ENCODE assay signal across 8 cellular contexts in the genomic region with DNA sequence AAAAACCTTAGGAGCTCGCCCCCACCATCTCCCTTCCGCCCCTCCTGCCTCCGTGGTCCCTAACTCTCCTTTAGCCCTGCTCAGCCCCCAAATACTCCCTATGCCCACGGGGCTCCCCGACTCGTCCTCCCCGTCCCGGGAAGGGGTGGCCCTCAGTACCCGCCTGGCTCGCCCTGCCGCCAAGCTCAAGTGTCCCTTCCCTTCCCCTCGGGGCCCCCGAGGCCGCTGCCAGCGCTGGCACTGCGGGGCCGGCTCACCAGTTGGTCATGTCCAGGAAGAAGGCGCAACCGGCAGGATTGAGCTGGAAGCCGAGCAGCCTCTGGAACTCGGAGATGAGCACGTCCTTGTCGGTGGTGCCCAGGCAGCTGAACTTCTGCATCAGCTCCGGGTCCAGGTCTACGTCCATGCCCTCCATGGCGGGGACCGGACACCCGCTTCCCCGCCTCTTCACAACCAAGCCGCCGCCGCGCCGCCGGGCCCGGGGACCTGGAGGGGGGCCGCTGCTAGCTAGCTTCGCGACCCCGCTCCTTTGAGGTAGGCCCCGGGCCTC. TPM values are rescaled to one million over a fixed set of nuclear protein-coding genes. Genes with fewer than 3 reads are reported as not detected.
DNase-seq lines count a peak whose midpoint lies in the region; ATAC-seq, FAIRE-seq and TF ChIP-seq lines count a peak whose summit lies in the region.

No MANE protein-coding gene starts in this region.

- peak overlapping the region; percentile 89 to 98 (median 94) for H3K27ac ChIP-seq in gastroesophageal sphincter
- peak overlapping the region; percentile 66 to 87 for H3K27ac ChIP-seq in ovary

- ATAC-seq in HG03280 (IDR thresholded peaks at IDR 0.05; ENCODE audit: unreplicated experiment) (peak; percentile 26), activated B cell treated with CpG ODN at 0.5 μM for 24 hours (ENCODE audit: low read depth) (peak; percentile 6), gastroesophageal sphincter (peak; percentile 63)

- DNase-seq in BJ (ENCODE audit: low read depth) (no peak), GM19239 (ENCODE audit: insufficient read length, low spot score) (peak; percentile 19), activated B cell treated with CpG ODN at 0.5 μM for 24 hours (no peak), ovary (peak in 1 of 5 donors; percentile 51), GM20000 (ENCODE audit: low spot score) (no peak), OCI-M2 (lab: John Stamatoyannopoulos, UW; ENCODE audit: unreplicated experiment) (no peak)

- H3K36me3 ChIP-seq in BJ (ENCODE audit: control insufficient read depth, insufficient read depth, low read length) = no peaks in the 10 kb centered on the region
- H3K36me3 ChIP-seq in gastroesophageal sphincter = no peaks in the 10 kb centered on the region
- no peaks in the 10 kb centered on the region for H3K36me3 ChIP-seq in ovary

- peak overlapping the region; percentile 99 for H3K27ac Mint-ChIP-seq in activated B cell treated with CpG ODN at 0.5 μM for 24 hours

- no peak for TF ChIP-seq EP300 in gastroesophageal sphincter (IDR thresholded peaks at IDR 0.05)
- TF ChIP-seq EP300 in ovary (IDR thresholded peaks at IDR 0.05) = no peak

- no peaks in the 10 kb centered on the region for H3K27me3 ChIP-seq in BJ (ENCODE audit: control insufficient read depth, insufficient read depth, low read length)
- H3K27me3 ChIP-seq in gastroesophageal sphincter = no peaks in the 10 kb centered on the region
- H3K27me3 ChIP-seq in ovary = no peaks in the 10 kb centered on the region

- TF ChIP-seq CTCF in BJ (IDR thresholded peaks at IDR 0.05; ENCODE audit: insufficient read depth, low read depth, low read length) (no peak), activated B cell treated with CpG ODN at 0.5 μM for 24 hours (IDR thresholded peaks at IDR 0.05) (no peak), gastroesophageal sphincter (IDR thresholded peaks at IDR 0.05) (no peak), ovary (IDR thresholded peaks at IDR 0.05) (no peak), GM20000 (IDR thresholded peaks at IDR 0.05; ENCODE audit: extremely low read depth, missing control alignments) (no peak)

- H3K4me3 ChIP-seq in BJ (ENCODE audit: low read depth, low read length) = peak overlapping the region; percentile 68
- peak overlapping the region; percentile 75 to 80 for H3K4me3 ChIP-seq in gastroesophageal sphincter
- peak overlapping the region; percentile 68 for H3K4me3 ChIP-seq in ovary

- H3K36me3 Mint-ChIP-seq in activated B cell treated with CpG ODN at 0.5 μM for 24 hours (ENCODE audit: low read depth) = peaks cover 16% of the 10 kb centered on the region

- H3K27me3 Mint-ChIP-seq in activated B cell treated with CpG ODN at 0.5 μM for 24 hours = no peaks in the 10 kb centered on the region

- CTCF ChIA-PET in BJ (lab: Yijun Ruan, JAX) (interaction anchor here (0.6 kb wide), 1 partner anchor 20 kb away, joined by 4 read pairs; no protein-coding TSS in a partner anchor), activated B cell treated with CpG ODN at 0.5 μM for 24 hours (lab: Charles Lee) (interaction anchor here (0.9 to 1.6 kb wide), 3 partner anchors 22 to 58 kb away, joined by 3 to 4 read pairs (median 4); no protein-coding TSS in a partner anchor)

- WGBS in gastroesophageal sphincter (ENCODE audit: low coverage in 1 of 2), 2 donors = 2% methylated on average over 9 of the region's 41 CpGs; no CpG with 5 or more reads in 1 of the 2 donors
- WGBS in ovary, 3 donors = 0 to 1% (median 0%) methylated on average over 34 to 41 of the region's 41 CpGs

- H3K9me3 Mint-ChIP-seq in activated B cell treated with CpG ODN at 0.5 μM for 24 hours = no peaks in the 10 kb centered on the region

- POLR2A ChIA-PET in BJ (lab: Charles Lee) (interaction anchor here (0.7 kb wide), 1 partner anchor 30 kb away, joined by 7 read pairs; no protein-coding TSS in a partner anchor), activated B cell treated with CpG ODN at 0.5 μM for 24 hours (lab: Charles Lee) (interaction anchor here (0.6 to 2.9 kb wide), 22 partner anchors 15 to 1234 kb away, joined by 3 to 32 read pairs (median 5); partner anchors contain the start of genes HMGA1 and SNRPC)

- TF ChIP-seq POLR2A in gastroesophageal sphincter (IDR thresholded peaks at IDR 0.05) = no peak
- no peak for TF ChIP-seq POLR2A in ovary (IDR thresholded peaks at IDR 0.05)

- peaks cover 54% of the 10 kb centered on the region for H3K4me1 Mint-ChIP-seq in activated B cell treated with CpG ODN at 0.5 μM for 24 hours

- peak overlapping the region; percentile 98 for H3K4me3 Mint-ChIP-seq in activated B cell treated with CpG ODN at 0.5 μM for 24 hours

- intact Hi-C loops in activated B cell treated with CpG ODN at 0.5 μM for 24 hours (cut with micrococcal nuclease) = loop anchor here (1.0 to 5.0 kb wide), 5 partner anchors 39 to 169 kb away; partner anchors contain the start of gene SNRPC
- intact Hi-C loops in ovary (cut with DNase I) = loop anchor here in 1 of 4 donors (5.0 kb wide), 1 partner anchor 61 kb away; the partner anchor contains the start of gene SNRPC

- no peak for FAIRE-seq in GM19239 (lab: Jason Lieb, UNC)

- H3K9me3 ChIP-seq in gastroesophageal sphincter (no peaks in the 10 kb centered on the region), ovary (no peaks in the 10 kb centered on the region)

- H3K4me1 ChIP-seq in gastroesophageal sphincter (peaks cover 2 to 51% (median 18%) of the 10 kb centered on the region in 3 donors), ovary (ENCODE audit: insufficient read depth) (peaks cover 13% of the 10 kb centered on the region)

RNA-seq across cellular contexts. Expression of gene ILRUN, which starts 0.3 kb away (rescaled TPM):
- 37.5 and 50.2 TPM in 2 replicates for polyA plus RNA-seq in BJ (2011; rRNA removed)
- polyA minus RNA-seq in BJ (2011; rRNA and poly(A)+ RNA removed) = 40.4 and 53.2 TPM in 2 replicates
- total RNA-seq in activated B cell treated with CpG ODN at 0.5 μM for 24 hours = 71.0 and 84.4 TPM in 2 replicates
- total RNA-seq in gastroesophageal sphincter = 100 to 1,000 TPM in 1 of 4 donors, 10 to 100 TPM in 3; 84.4 to 116 (median 96.6) TPM
- total RNA-seq in ovary = 10 to 100 TPM; 29.4 to 59.8 (median 47.6) TPM
- 10 to 100 TPM; 40.2 to 86.5 TPM for polyA plus RNA-seq in ovary

Comparison
In these comparisons a context has a peak if more than half of its experiments do, and no peak if none do; other contexts are left out.
1. ATAC-seq: peak in every context shown above with its lines; median percentile 63 in gastroesophageal sphincter; 26 in HG03280; 6 in activated B cell treated with CpG ODN at 0.5 μM for 24 hours.